8 cellular contexts compared by ENCODE assay signal in genomic region chr11:10309163-10310093, GRCh38. TPM values are rescaled to one million over a fixed set of nuclear protein-coding genes. Genes with fewer than 3 reads are reported as not detected.
DNase-seq lines count a peak whose midpoint lies in the region; ATAC-seq and TF ChIP-seq lines count a peak whose summit lies in the region.

No MANE protein-coding gene starts in this region.

- no peak for DNase-seq in activated CD4-positive, alpha-beta T cell treated with anti-CD3 and anti-CD28 coated beads, Interleukin-2, amount 10 ng/mL, durations not matched to agents 7 days and 5 days
- DNase-seq in activated CD4-positive, alpha-beta T cell treated with anti-CD3 and anti-CD28 coated beads for 4 hours, result no peak
- DNase-seq in astrocyte of the spinal cord (ENCODE audit: low read depth, low spot score) (peak; percentile 83), left colon (peak; percentile 69 to 82), vagina (ENCODE audit: extremely low spot score in 2 of 2) (no peak), GM20000 (ENCODE audit: low spot score) (no peak), HK-2 (ENCODE audit: unreplicated experiment) (no peak), BE2C (no peak)

- H3K27ac ChIP-seq in vagina, result peak overlapping the region; percentile 96

- CTCF ChIA-PET in activated CD4-positive, alpha-beta T cell treated with anti-CD3 and anti-CD28 coated beads, Interleukin-2, amount 10 ng/mL, durations not matched to agents 7 days and 5 days (lab: Charles Lee), result interaction anchor here (0.6 to 3.8 kb wide), 13 partner anchors 8 to 1096 kb away, joined by 3 to 29 read pairs (median 4); no protein-coding TSS in a partner anchor

- peaks cover 2% of the 10 kb centered on the region for H3K36me3 Mint-ChIP-seq in activated CD4-positive, alpha-beta T cell treated with anti-CD3 and anti-CD28 coated beads, Interleukin-2, amount 10 ng/mL, durations not matched to agents 7 days and 5 days (ENCODE audit: low read depth)

- H3K27me3 ChIP-seq in vagina (no peaks in the 10 kb centered on the region), BE2C (no peaks in the 10 kb centered on the region)

- H3K4me1 ChIP-seq in vagina (peaks cover 31% of the 10 kb centered on the region), BE2C (no peaks in the 10 kb centered on the region)

- TF ChIP-seq CTCF in astrocyte of the spinal cord (IDR thresholded peaks at IDR 0.05; ENCODE audit: low read depth, low read length) (no peak), vagina (IDR thresholded peaks at IDR 0.05) (no peak), GM20000 (IDR thresholded peaks at IDR 0.05; ENCODE audit: extremely low read depth, missing control alignments) (no peak), BE2C (IDR thresholded peaks at IDR 0.05; ENCODE audit: low read depth, low read length) (no peak)

- no peaks in the 10 kb centered on the region for H3K36me3 ChIP-seq in vagina
- H3K36me3 ChIP-seq in BE2C, result no peaks in the 10 kb centered on the region

- TF ChIP-seq POLR2A in vagina (IDR thresholded peaks at IDR 0.05), result no peak

- intact Hi-C loops in left colon (cut with DNase I, micrococcal nuclease) (loop anchor here in 1 of 2 donors (5.0 kb wide), 2 partner anchors 102 to 552 kb away; no protein-coding TSS in a partner anchor), vagina (cut with DNase I) (loop anchor here (5.0 to 10.0 kb wide), 4 partner anchors 325 to 695 kb away; no protein-coding TSS in a partner anchor)

- peaks cover 73% of the 10 kb centered on the region for H3K27me3 Mint-ChIP-seq in activated CD4-positive, alpha-beta T cell treated with anti-CD3 and anti-CD28 coated beads, Interleukin-2, amount 10 ng/mL, durations not matched to agents 7 days and 5 days

- in situ Hi-C loops in astrocyte of the spinal cord (cut with HindIII; ENCODE audit: low sequenced_read_pairs), result no loop called here

- H3K9me3 ChIP-seq in vagina, result no peaks in the 10 kb centered on the region
- H3K9me3 ChIP-seq in BE2C, result no peaks in the 10 kb centered on the region

- no peaks in the 10 kb centered on the region for H3K9me3 Mint-ChIP-seq in activated CD4-positive, alpha-beta T cell treated with anti-CD3 and anti-CD28 coated beads, Interleukin-2, amount 10 ng/mL, durations not matched to agents 7 days and 5 days

- H3K4me3 Mint-ChIP-seq in activated CD4-positive, alpha-beta T cell treated with anti-CD3 and anti-CD28 coated beads, Interleukin-2, amount 10 ng/mL, durations not matched to agents 7 days and 5 days, result peak overlapping the region; percentile 35

- ATAC-seq in left colon, result peak; percentile 16

- H3K27ac Mint-ChIP-seq in activated CD4-positive, alpha-beta T cell treated with anti-CD3 and anti-CD28 coated beads, Interleukin-2, amount 10 ng/mL, durations not matched to agents 7 days and 5 days, result no peak overlapping the region

- H3K4me1 Mint-ChIP-seq in activated CD4-positive, alpha-beta T cell treated with anti-CD3 and anti-CD28 coated beads, Interleukin-2, amount 10 ng/mL, durations not matched to agents 7 days and 5 days, result peaks cover 42% of the 10 kb centered on the region

- H3K4me3 ChIP-seq in astrocyte of the spinal cord (ENCODE audit: low read depth, low read length) (no peak overlapping the region), vagina (no peak overlapping the region), BE2C (ENCODE audit: low read depth, low read length) (no peak overlapping the region)

- POLR2A ChIA-PET in activated CD4-positive, alpha-beta T cell treated with anti-CD3 and anti-CD28 coated beads, Interleukin-2, amount 10 ng/mL, durations not matched to agents 7 days and 5 days (lab: Charles Lee), result no interaction called here

RNA-seq across cellular contexts. Expression of gene ADM, which starts 4.6 kb away (rescaled TPM):
- under 1 TPM; 0.27 to 0.92 TPM for total RNA-seq in activated CD4-positive, alpha-beta T cell treated with anti-CD3 and anti-CD28 coated beads, Interleukin-2, amount 10 ng/mL, durations not matched to agents 7 days and 5 days
- total RNA-seq in left colon (10 to 100 TPM; 47.1 to 81.7 TPM), vagina (130 TPM)
- polyA plus RNA-seq in BE2C (2012; ENCODE audit: insufficient read depth, insufficient read length, low read depth), result 3.4 TPM

RNA-seq across cellular contexts. Expression of gene SBF2, which starts 15.4 kb away (rescaled TPM):
- 1 to 10 TPM; 3.2 to 3.7 TPM for total RNA-seq in activated CD4-positive, alpha-beta T cell treated with anti-CD3 and anti-CD28 coated beads, Interleukin-2, amount 10 ng/mL, durations not matched to agents 7 days and 5 days
- total RNA-seq in left colon (10 to 100 TPM; 46.4 to 49.9 TPM), vagina (69.5 TPM)
- 7.6 TPM for polyA plus RNA-seq in BE2C (2012; ENCODE audit: insufficient read depth, insufficient read length, low read depth)

Comparison
In these comparisons a context has a peak if more than half of its experiments do, and no peak if none do; other contexts are left out.
1. DNase-seq: peak in astrocyte of the spinal cord (single experiment) and left colon (2 of 2); none in activated CD4-positive, alpha-beta T cell treated with anti-CD3 and anti-CD28 coated beads, Interleukin-2, amount 10 ng/mL, durations not matched to agents 7 days and 5 days (single experiment), activated CD4-positive, alpha-beta T cell treated with anti-CD3 and anti-CD28 coated beads for 4 hours (0 of 2), vagina (0 of 2), GM20000 (single experiment), HK-2 (single experiment) and BE2C (single experiment).
2. RNA of gene ADM, which starts 4.6 kb away (total RNA-seq): 130 TPM in vagina (single experiment) and 47.1 to 81.7 TPM in left colon; 0.27 to 0.92 TPM in activated CD4-positive, alpha-beta T cell treated with anti-CD3 and anti-CD28 coated beads, Interleukin-2, amount 10 ng/mL, durations not matched to agents 7 days and 5 days; every median in the first group is over 10 times any median in the second.
3. RNA of gene SBF2, which starts 15.4 kb away (total RNA-seq): 69.5 TPM in vagina (single experiment) and 46.4 to 49.9 TPM in left colon; 3.2 to 3.7 TPM in activated CD4-positive, alpha-beta T cell treated with anti-CD3 and anti-CD28 coated beads, Interleukin-2, amount 10 ng/mL, durations not matched to agents 7 days and 5 days; every median in the first group is over 10 times any median in the second.